ENCODE assay signal across 27 cellular contexts in genomic region chr5:124200381-124200780, GRCh38.
DNase-seq lines count a peak whose midpoint lies in the region; ATAC-seq, FAIRE-seq and TF ChIP-seq lines count a peak whose summit lies in the region.
"Had no signal": no experiment of that assay in that cellular context is flagged by ENCODE, and none has a peak within 500 bp of the region (broad histone marks: within the 10 kb centered on the region; RNA-seq: fewer than 3 reads in every experiment).

No MANE protein-coding gene starts in this region.

- H3K18ac ChIP-seq in IMR-90 (ENCODE audit: low read depth, low read length) (no peak overlapping the region), neuronal stem cell (ENCODE audit: low read length) (no peak overlapping the region)

- CTCF ChIA-PET in IMR-90 (lab: Yijun Ruan, JAX): no interaction called here
- CTCF ChIA-PET in activated CD4-positive, alpha-beta memory T cell treated with anti-CD3 and anti-CD28 coated beads, Interleukin-2, amount 10 ng/mL, durations not matched to agents 7 days and 5 days (lab: Charles Lee): no interaction called here

- H3K36me3 Mint-ChIP-seq in HFFc6 (ENCODE audit: low read depth): no peaks in the 10 kb centered on the region
- H3K36me3 Mint-ChIP-seq in activated CD4-positive, alpha-beta memory T cell treated with anti-CD3 and anti-CD28 coated beads, Interleukin-2, amount 10 ng/mL, durations not matched to agents 7 days and 5 days (ENCODE audit: low read depth): no peaks in the 10 kb centered on the region
- H3K36me3 Mint-ChIP-seq: CD14-positive monocyte; CD8-positive, alpha-beta memory T cell had no signal

- dilution Hi-C loops in IMR-90 (cut with HindIII; ENCODE audit: low sequenced_read_pairs, unreplicated experiment): no loop called here

- H3K56ac ChIP-seq in IMR-90 (ENCODE audit: extremely low read depth, insufficient read depth, low read length): no peak overlapping the region

- H3K27ac ChIP-seq in IMR-90 (ENCODE audit: insufficient read depth, low read length) (no peak overlapping the region), neuronal stem cell (replicated peaks; ENCODE audit: low read length) (no peak overlapping the region)
- H3K27ac ChIP-seq: RWPE1 had no signal

- H3K27me3 ChIP-seq in IMR-90 (ENCODE audit: control insufficient read depth, insufficient read depth, low read length) (peaks cover 3% of the 10 kb centered on the region), bronchial epithelial cell (ENCODE audit: control insufficient read depth, insufficient read depth, low read length) (no peaks in the 10 kb centered on the region), neuronal stem cell (ENCODE audit: control insufficient read depth in 3 of 3, insufficient read depth in 3 of 3, low read depth in 1 of 3, low read length in 3 of 3) (no peaks in the 10 kb centered on the region)
- H3K27me3 ChIP-seq: BE2C had no signal

- no peak for ATAC-seq in IMR-90 (ENCODE audit: low read depth)
- ATAC-seq: HCT116, HepG2, K562 had no signal

- H4K91ac ChIP-seq in IMR-90 (ENCODE audit: insufficient read depth, low read depth, low read length) (no peak overlapping the region), neuronal stem cell (ENCODE audit: low read depth, low read length, poor library complexity) (no peak overlapping the region)

- H3K79me1 ChIP-seq in IMR-90 (ENCODE audit: low read depth in 1 of 2, low read length in 2 of 2) (no peaks in the 10 kb centered on the region), neuronal stem cell (ENCODE audit: low read depth, low read length) (no peaks in the 10 kb centered on the region)

- H3K27me3 Mint-ChIP-seq in HFFc6 (ENCODE audit: insufficient read depth): no peaks in the 10 kb centered on the region
- no peaks in the 10 kb centered on the region for H3K27me3 Mint-ChIP-seq in activated CD4-positive, alpha-beta memory T cell treated with anti-CD3 and anti-CD28 coated beads, Interleukin-2, amount 10 ng/mL, durations not matched to agents 7 days and 5 days
- H3K27me3 Mint-ChIP-seq: CD8-positive, alpha-beta memory T cell had no signal

- DNase-seq in IMR-90 (peak; percentile 17), bronchial epithelial cell (ENCODE audit: low read depth) (peak; percentile 44), globus pallidus (ENCODE audit: low spot score) (peak; percentile 20), neuronal stem cell (ENCODE audit: low spot score) (no peak), HFFc6 (no peak), DMS 273 treated with DMSO at 0.1 percent for 48 hours (lab: John Stamatoyannopoulos, UW) (no peak)
- DNase-seq in activated CD4-positive, CD25-positive, alpha-beta regulatory T cell treated with anti-CD3 and anti-CD28 coated beads, Interleukin-2, amount 50 U/mL, for 72 hours: no peak
- DNase-seq in activated CD4-positive, alpha-beta memory T cell treated with anti-CD3 and anti-CD28 coated beads, Interleukin-2, amount 10 ng/mL, durations not matched to agents 7 days and 5 days: no peak
- DNase-seq: 8988T; ACHN; CD8-positive, alpha-beta memory T cell; DMS79 treated with DMSO at 0.1 percent for 48 hours; MV-4-11; NCI-H1105; NCI-H146; NCI-H1930; NCI-H2107; NCI-H524; NCI-H82; SHP77 had no signal

- in situ Hi-C loops in IMR-90 (cut with MboI; ENCODE audit: low sequenced_read_pairs): no loop called here

- H2BK20ac ChIP-seq in IMR-90 (ENCODE audit: low read depth, low read length): no peak overlapping the region

- no peak overlapping the region for H2BK12ac ChIP-seq in neuronal stem cell (ENCODE audit: low read length)

- H3K9me3 Mint-ChIP-seq in HFFc6: peaks cover 32% of the 10 kb centered on the region
- peaks cover 12% of the 10 kb centered on the region for H3K9me3 Mint-ChIP-seq in activated CD4-positive, alpha-beta memory T cell treated with anti-CD3 and anti-CD28 coated beads, Interleukin-2, amount 10 ng/mL, durations not matched to agents 7 days and 5 days

- H2BK15ac ChIP-seq in IMR-90 (ENCODE audit: low read depth, low read length) (no peak overlapping the region), neuronal stem cell (ENCODE audit: low read length) (no peak overlapping the region)

- no peak for FAIRE-seq in bronchial epithelial cell (lab: Jason Lieb, UNC)
- FAIRE-seq: GM19239, HepG2, K562 had no signal

- H2AFZ ChIP-seq in IMR-90 (replicated peaks; ENCODE audit: low read length, poor library complexity) (no peak overlapping the region), neuronal stem cell (ENCODE audit: low read length) (peak overlapping the region; percentile 37)

- no peak overlapping the region for H2BK5ac ChIP-seq in IMR-90 (ENCODE audit: low read depth, low read length, poor library complexity, severe bottlenecking)
- no peak overlapping the region for H2BK5ac ChIP-seq in neuronal stem cell (ENCODE audit: low read length)

- H4K8ac ChIP-seq in IMR-90 (ENCODE audit: low read depth in 2 of 2, low read length in 2 of 2): no peak overlapping the region
- no peak overlapping the region for H4K8ac ChIP-seq in neuronal stem cell (ENCODE audit: low read depth, low read length)

- POLR2A ChIA-PET in IMR-90 (lab: Charles Lee; ENCODE audit: unreplicated experiment): no interaction called here
- POLR2A ChIA-PET in activated CD4-positive, alpha-beta memory T cell treated with anti-CD3 and anti-CD28 coated beads, Interleukin-2, amount 10 ng/mL, durations not matched to agents 7 days and 5 days (lab: Charles Lee): no interaction called here

- no peaks in the 10 kb centered on the region for H4K20me1 ChIP-seq in IMR-90 (ENCODE audit: insufficient read depth, low read length)

- no CpG with 5 or more reads among the region's 1 CpG for WGBS in IMR-90 (ENCODE audit: extremely low coverage in 2 of 2, insufficient read length in 1 of 2), 2 experiments
- WGBS in neuronal stem cell (ENCODE audit: extremely low coverage in 2 of 2, insufficient read length in 2 of 2, insufficient replicate concordance in 1 of 2), 2 donors: no CpG with 5 or more reads among the region's 1 CpG

- H3K4me1 Mint-ChIP-seq in HFFc6 (ENCODE audit: low read depth): no peaks in the 10 kb centered on the region
- no peaks in the 10 kb centered on the region for H3K4me1 Mint-ChIP-seq in activated CD4-positive, alpha-beta memory T cell treated with anti-CD3 and anti-CD28 coated beads, Interleukin-2, amount 10 ng/mL, durations not matched to agents 7 days and 5 days
- H3K4me1 Mint-ChIP-seq: CD14-positive monocyte; CD8-positive, alpha-beta memory T cell had no signal

- H3K4me3 Mint-ChIP-seq in HFFc6: no peak overlapping the region
- H3K4me3 Mint-ChIP-seq in activated CD4-positive, alpha-beta memory T cell treated with anti-CD3 and anti-CD28 coated beads, Interleukin-2, amount 10 ng/mL, durations not matched to agents 7 days and 5 days: no peak overlapping the region
- H3K4me3 Mint-ChIP-seq: CD14-positive monocyte; CD8-positive, alpha-beta memory T cell had no signal

- no peaks in the 10 kb centered on the region for H3K9me1 ChIP-seq in IMR-90 (ENCODE audit: insufficient read depth, low read length)

- no peak for TF ChIP-seq RAD21 in IMR-90 (IDR thresholded peaks at IDR 0.05; ENCODE audit: low read length)

- no peaks in the 10 kb centered on the region for H3K36me3 ChIP-seq in IMR-90 (ENCODE audit: control insufficient read depth, insufficient read depth, low read length)
- no peaks in the 10 kb centered on the region for H3K36me3 ChIP-seq in bronchial epithelial cell (ENCODE audit: control insufficient read depth, insufficient read depth, low read length)
- H3K36me3 ChIP-seq in neuronal stem cell (replicated peaks in 1 of 2; ENCODE audit: control insufficient read depth in 2 of 2, insufficient read depth in 2 of 2, low read length in 2 of 2): no peaks in the 10 kb centered on the region
- H3K36me3 ChIP-seq: BE2C had no signal

- no TSS peak for BruUV-seq in IMR-90 (replicated peaks; lab: Mats Ljungman, UMichigan)

- H2AK5ac ChIP-seq in IMR-90 (ENCODE audit: low read depth, low read length) (no peak overlapping the region), neuronal stem cell (ENCODE audit: low read depth, low read length) (no peak overlapping the region)

- H3K4me3 ChIP-seq in IMR-90 (ENCODE audit: insufficient read depth, low read depth, low read length) (no peak overlapping the region), bronchial epithelial cell (ENCODE audit: low read depth, low read length) (no peak overlapping the region), neuronal stem cell (ENCODE audit: low read length in 2 of 2) (no peak overlapping the region)
- H3K4me3 ChIP-seq: K562 had no signal

- no peak overlapping the region for H4K5ac ChIP-seq in IMR-90 (ENCODE audit: low read depth, low read length)

- TF ChIP-seq POLR2A in IMR-90 (IDR thresholded peaks at IDR 0.05; ENCODE audit: low read depth, low read length): no peak

- no peak overlapping the region for H3K23ac ChIP-seq in IMR-90 (ENCODE audit: low read depth, low read length)
- no peak overlapping the region for H3K23ac ChIP-seq in neuronal stem cell (ENCODE audit: low read depth, low read length, poor library complexity)

- H3K14ac ChIP-seq in IMR-90 (replicated peaks; ENCODE audit: low read depth, low read length) (no peak overlapping the region), neuronal stem cell (ENCODE audit: low read length) (no peak overlapping the region)

- peaks cover 7% of the 10 kb centered on the region; the same call in 1 of the 2 replicates for H3K9me3 ChIP-seq in IMR-90 (ENCODE audit: control insufficient read depth, insufficient read depth, low read length)
- peaks cover 7 to 32% of the 10 kb centered on the region in 2 donors for H3K9me3 ChIP-seq in neuronal stem cell (replicated peaks in 1 of 2; ENCODE audit: control insufficient read depth in 2 of 2, insufficient read depth in 1 of 2, low read depth in 1 of 2, low read length in 2 of 2)
- H3K9me3 ChIP-seq: BE2C had no signal

- no peak for TF ChIP-seq CTCF in IMR-90 (conservative IDR thresholded peaks at IDR 0.05; ENCODE audit: low read depth, low read length)
- TF ChIP-seq CTCF in bronchial epithelial cell (IDR thresholded peaks at IDR 0.05; ENCODE audit: insufficient read depth, low read length, severe bottlenecking): no peak
- no peak for TF ChIP-seq CTCF in HFFc6 (IDR thresholded peaks at IDR 0.05)

- H3K9ac ChIP-seq in IMR-90 (ENCODE audit: low read depth, low read length) (no peak overlapping the region), neuronal stem cell (ENCODE audit: low read depth, low read length, poor library complexity) (no peak overlapping the region)

- H3K4me1 ChIP-seq in IMR-90 (ENCODE audit: control insufficient read depth, insufficient read depth, low read length) (no peaks in the 10 kb centered on the region), neuronal stem cell (ENCODE audit: control insufficient read depth in 2 of 2, insufficient read depth in 1 of 2, low read depth in 1 of 2, low read length in 2 of 2) (peaks cover 0 to 35% of the 10 kb centered on the region in 2 donors)

- intact Hi-C loops in IMR-90 (cut with micrococcal nuclease): no loop called here

- no peak overlapping the region for H2BK120ac ChIP-seq in IMR-90 (ENCODE audit: low read depth, low read length)
- H2BK120ac ChIP-seq in neuronal stem cell (ENCODE audit: low read depth, low read length): no peak overlapping the region

- H2AK9ac ChIP-seq in IMR-90 (replicated peaks; ENCODE audit: low read depth, low read length, poor library complexity): no peak overlapping the region

- H3K4ac ChIP-seq in IMR-90 (ENCODE audit: low read depth, low read length) (no peak overlapping the region), neuronal stem cell (ENCODE audit: low read length) (no peak overlapping the region)

- no peak overlapping the region for H3K27ac Mint-ChIP-seq in HFFc6
- H3K27ac Mint-ChIP-seq in activated CD4-positive, alpha-beta memory T cell treated with anti-CD3 and anti-CD28 coated beads, Interleukin-2, amount 10 ng/mL, durations not matched to agents 7 days and 5 days: no peak overlapping the region
- H3K27ac Mint-ChIP-seq: CD14-positive monocyte; CD8-positive, alpha-beta memory T cell had no signal

- H3K4me2 ChIP-seq in IMR-90 (ENCODE audit: low read depth, low read length) (no peak overlapping the region), neuronal stem cell (ENCODE audit: insufficient read depth, low read length, poor library complexity, severe bottlenecking) (no peak overlapping the region)

Comparison
In these comparisons a context has a peak if more than half of its experiments do, and no peak if none do; other contexts are left out.
1. DNase-seq: peak in IMR-90 (single experiment), bronchial epithelial cell (single experiment) and globus pallidus (single experiment); none in neuronal stem cell (single experiment), HFFc6 (single experiment), activated CD4-positive, CD25-positive, alpha-beta regulatory T cell treated with anti-CD3 and anti-CD28 coated beads, Interleukin-2, amount 50 U/mL, for 72 hours (single experiment), activated CD4-positive, alpha-beta memory T cell treated with anti-CD3 and anti-CD28 coated beads, Interleukin-2, amount 10 ng/mL, durations not matched to agents 7 days and 5 days (single experiment) and DMS 273 treated with DMSO at 0.1 percent for 48 hours (single experiment).